Comparison of ENCODE assay signal across 8 cellular contexts in the genomic region with DNA sequence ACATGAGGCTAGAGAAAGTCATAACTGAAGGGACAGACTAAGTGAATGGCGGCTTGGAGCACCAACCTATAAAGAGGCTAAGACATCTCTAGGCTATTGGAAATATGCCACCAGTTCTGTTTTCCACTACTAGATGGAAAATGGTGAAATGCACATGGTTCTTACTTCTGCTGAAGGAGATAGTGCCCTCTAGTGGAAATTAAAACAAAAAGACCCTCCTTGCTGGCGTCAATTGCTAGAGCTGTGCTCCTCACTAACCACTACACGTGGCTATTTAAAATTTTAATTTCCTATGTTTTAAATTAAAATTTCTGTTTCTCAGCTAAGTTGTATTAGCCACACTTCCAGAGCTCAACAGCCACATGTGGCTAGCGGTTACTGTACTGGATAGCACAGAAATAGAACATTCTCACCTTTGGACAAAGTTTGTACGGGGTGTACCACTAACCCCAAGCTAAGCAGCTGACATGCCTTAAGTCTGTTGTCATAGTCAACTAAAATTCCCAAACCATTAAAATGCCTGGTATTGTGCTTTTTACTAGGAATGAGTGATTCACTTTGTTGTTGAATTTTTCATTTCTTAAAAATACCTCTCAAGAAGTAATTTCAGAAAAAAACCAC. TPM values are rescaled to one million over a fixed set of nuclear protein-coding genes. Genes with fewer than 3 reads are reported as not detected.
DNase-seq lines count a peak whose midpoint lies in the region; ATAC-seq and TF ChIP-seq lines count a peak whose summit lies in the region.

No MANE protein-coding gene starts in this region.

- 49 to 53% methylated on average over 5 of the region's 5 CpGs for WGBS in lower leg skin, 2 donors

- H3K9me2 ChIP-seq in DOHH2 (replicated peaks; ENCODE audit: control insufficient read depth, low read length) = no peaks in the 10 kb centered on the region

- DNase-seq in M059J (ENCODE audit: low read depth) (peak; percentile 46), SHP77 treated with DMSO at 0.1 percent for 48 hours (lab: John Stamatoyannopoulos, UW) (peak; percentile 13), foreskin fibroblast (peak; percentile 15 to 49), lower leg skin (ENCODE audit: low spot score in 2 of 2) (no peak)
- no peak for DNase-seq in activated effector memory CD4-positive, alpha-beta T cell treated with anti-CD3 and anti-CD28 coated beads, Interleukin-2, amount 50 U/mL, for 16 hours
- no peak for DNase-seq in activated CD4-positive, alpha-beta T cell treated with anti-CD3 and anti-CD28 coated beads for 48 hours

- intact Hi-C loops in lower leg skin (cut with DNase I; ENCODE audit: low total_unique reads) = no loop called here

- H3K9me3 ChIP-seq in DOHH2 (ENCODE audit: control insufficient read depth, insufficient read depth, low read length) = no peaks in the 10 kb centered on the region

- peak; percentile 72 for TF ChIP-seq CTCF in DOHH2 (IDR thresholded peaks at IDR 0.05; ENCODE audit: low read depth, low read length, poor library complexity, severe bottlenecking)
- TF ChIP-seq CTCF in foreskin fibroblast (IDR thresholded peaks at IDR 0.05; ENCODE audit: low read depth, low read length) = peak; percentile 30
- no peak for TF ChIP-seq CTCF in lower leg skin (IDR thresholded peaks at IDR 0.05)

- TF ChIP-seq POLR2A in lower leg skin (IDR thresholded peaks at IDR 0.05) = no peak

- H3K4me2 ChIP-seq in DOHH2 (ENCODE audit: low read length) = no peak overlapping the region

- H3K36me3 ChIP-seq in DOHH2 (ENCODE audit: control insufficient read depth, low read length) = no peaks in the 10 kb centered on the region

- ATAC-seq in GM19463 (IDR thresholded peaks at IDR 0.05; ENCODE audit: unreplicated experiment) = peak; percentile 68

- H3K79me2 ChIP-seq in DOHH2 (ENCODE audit: control insufficient read depth, low read length) = no peaks in the 10 kb centered on the region

- H3K27ac ChIP-seq in DOHH2 (ENCODE audit: low read depth, low read length) = no peak overlapping the region

- H4K20me1 ChIP-seq in DOHH2 (ENCODE audit: control insufficient read depth, insufficient read depth, low read depth, low read length) = no peaks in the 10 kb centered on the region

- no peaks in the 10 kb centered on the region for H3K4me1 ChIP-seq in DOHH2 (ENCODE audit: control insufficient read depth, low read length)

- peaks cover 19% of the 10 kb centered on the region for H3K27me3 ChIP-seq in DOHH2 (ENCODE audit: control insufficient read depth, low read length)

- H3F3A ChIP-seq in DOHH2 (ENCODE audit: control insufficient read depth, insufficient read depth) = no peaks in the 10 kb centered on the region

- H3K4me3 ChIP-seq in DOHH2 (ENCODE audit: low read length) (no peak overlapping the region), foreskin fibroblast (ENCODE audit: low read depth in 1 of 2, low read length in 2 of 2) (no peak overlapping the region), lower leg skin (ENCODE audit: low read depth, poor library complexity, severe bottlenecking) (no peak overlapping the region)

RNA-seq across cellular contexts. Expression of gene CALCA, which starts 34.1 kb away (rescaled TPM):
- total RNA-seq in M059J (2014; rRNA removed; shearing (Covaris generic)) = not detected in 2 replicates
- total RNA-seq in lower leg skin = not detected

Comparison
In these comparisons a context has a peak if more than half of its experiments do, and no peak if none do; other contexts are left out.
1. CTCF ChIP-seq: peak in DOHH2 (single experiment) and foreskin fibroblast (single experiment); none in lower leg skin (0 of 3).
2. DNase-seq: peak in M059J (single experiment), SHP77 treated with DMSO at 0.1 percent for 48 hours (single experiment) and foreskin fibroblast (2 of 2); none in lower leg skin (0 of 2), activated effector memory CD4-positive, alpha-beta T cell treated with anti-CD3 and anti-CD28 coated beads, Interleukin-2, amount 50 U/mL, for 16 hours (single experiment) and activated CD4-positive, alpha-beta T cell treated with anti-CD3 and anti-CD28 coated beads for 48 hours (single experiment).